ENCODE assay signal across 12 cellular contexts in the genomic region with DNA sequence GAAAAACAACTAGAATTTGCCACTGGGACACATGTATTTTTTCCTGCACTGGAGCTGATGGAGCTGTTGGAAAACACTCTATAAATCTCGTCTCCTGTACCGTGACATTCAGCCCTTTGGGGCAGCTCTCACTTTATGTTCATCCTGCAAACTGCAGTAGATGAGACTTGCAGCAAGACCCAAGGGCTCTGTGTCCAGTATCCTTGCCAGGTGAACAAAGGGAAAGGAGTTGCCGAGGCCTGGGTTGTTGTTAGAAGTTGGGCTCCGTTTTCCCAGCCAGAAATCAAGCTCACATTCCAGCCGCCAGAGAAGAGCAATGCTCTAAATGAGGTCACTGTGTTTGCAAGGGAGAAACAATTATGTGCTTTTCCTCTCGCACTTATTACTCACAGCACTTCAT.
DNase-seq lines count a peak whose midpoint lies in the region; ATAC-seq, FAIRE-seq and TF ChIP-seq lines count a peak whose summit lies in the region.
"Had no signal": no experiment of that assay in that cellular context is flagged by ENCODE, and none has a peak within 500 bp of the region (broad histone marks: within the 10 kb centered on the region; RNA-seq: fewer than 3 reads in every experiment).

No MANE protein-coding gene starts in this region.

- H3K27ac Mint-ChIP-seq in activated T-cell treated with anti-CD3 and anti-CD28 coated beads, Interleukin-2, amount 50 U/mL, for 72 hours = no peak overlapping the region
- no peak overlapping the region for H3K27ac Mint-ChIP-seq in WTC11

- POLR2A ChIA-PET in WTC11 (lab: Charles Lee) = no interaction called here

- H3K4me3 ChIP-seq in WI38 (ENCODE audit: low read depth, low read length) = peak overlapping the region; percentile 13; the same call in 1 of the 2 replicates
- H3K4me3 ChIP-seq: K562, skin epidermis had no signal

- CTCF ChIA-PET in WTC11 (lab: Charles Lee) = interaction anchor here (1.0 kb wide), 1 partner anchor 85 kb away, joined by 4 read pairs; no protein-coding TSS in a partner anchor

- peak; percentile 72 for ATAC-seq in omental fat pad (ENCODE audit: low FRiP score)
- no peak for ATAC-seq in activated T-cell treated with anti-CD3 and anti-CD28 coated beads, Interleukin-2, amount 50 U/mL, for 72 hours (replicated peaks in 1 of 2)
- ATAC-seq in WTC11 = no peak
- ATAC-seq: K562; stimulated activated naive CD8-positive, alpha-beta T cell treated with anti-CD3 and anti-CD28 coated beads, Interleukin-15, amount 100 ng/mL, for 72 hours had no signal

- FAIRE-seq in urothelium cell line (lab: Jason Lieb, UNC) = no peak
- FAIRE-seq: K562 had no signal

- no peaks in the 10 kb centered on the region for H3K4me1 Mint-ChIP-seq in activated T-cell treated with anti-CD3 and anti-CD28 coated beads, Interleukin-2, amount 50 U/mL, for 72 hours (ENCODE audit: low read depth)
- peaks cover 4% of the 10 kb centered on the region; the same call in 1 of the 2 replicates for H3K4me1 Mint-ChIP-seq in WTC11
- H3K4me1 Mint-ChIP-seq: stimulated activated naive CD8-positive, alpha-beta T cell treated with anti-CD3 and anti-CD28 coated beads, Interleukin-15, amount 100 ng/mL, for 72 hours had no signal

- H3K36me3 Mint-ChIP-seq in activated T-cell treated with anti-CD3 and anti-CD28 coated beads, Interleukin-2, amount 50 U/mL, for 72 hours (ENCODE audit: insufficient read depth in 2 of 2) = no peaks in the 10 kb centered on the region
- H3K36me3 Mint-ChIP-seq in WTC11 = no peaks in the 10 kb centered on the region

- H3K4me3 Mint-ChIP-seq in activated T-cell treated with anti-CD3 and anti-CD28 coated beads, Interleukin-2, amount 50 U/mL, for 72 hours = no peak overlapping the region
- H3K4me3 Mint-ChIP-seq in WTC11 = no peak overlapping the region
- H3K4me3 Mint-ChIP-seq: stimulated activated naive CD8-positive, alpha-beta T cell treated with anti-CD3 and anti-CD28 coated beads, Interleukin-15, amount 100 ng/mL, for 72 hours had no signal

- TF ChIP-seq CTCF in WI38 (IDR thresholded peaks at IDR 0.05; ENCODE audit: low read depth, low read length) = peak; percentile 64
- no peak for TF ChIP-seq CTCF in omental fat pad (IDR thresholded peaks at IDR 0.05)
- TF ChIP-seq CTCF in WTC11 (IDR thresholded peaks at IDR 0.05) = no peak

- H3K27me3 Mint-ChIP-seq in activated T-cell treated with anti-CD3 and anti-CD28 coated beads, Interleukin-2, amount 50 U/mL, for 72 hours (ENCODE audit: low read depth) = no peaks in the 10 kb centered on the region
- H3K27me3 Mint-ChIP-seq in WTC11 (ENCODE audit: low read depth) = no peaks in the 10 kb centered on the region
- H3K27me3 Mint-ChIP-seq: stimulated activated naive CD8-positive, alpha-beta T cell treated with anti-CD3 and anti-CD28 coated beads, Interleukin-15, amount 100 ng/mL, for 72 hours had no signal

- DNase-seq in Daoy (ENCODE audit: low read depth) (peak; percentile 44), glomerular visceral epithelial cell (ENCODE audit: extremely low spot score) (peak; percentile 8), omental fat pad (ENCODE audit: low spot score) (no peak), WTC11 (ENCODE audit: low spot score) (no peak), urothelium cell line (ENCODE audit: low spot score) (no peak)
- no peak for DNase-seq in activated T-cell treated with anti-CD3 and anti-CD28 coated beads, Interleukin-2, amount 50 U/mL, for 72 hours
- DNase-seq in activated CD4-positive, CD25-positive, alpha-beta regulatory T cell treated with anti-CD3 and anti-CD28 coated beads, Interleukin-2, amount 50 U/mL, for 72 hours = no peak
- DNase-seq: activated CD4-positive, alpha-beta T cell treated with anti-CD3 and anti-CD28 coated beads for 4 hours; stimulated activated naive CD8-positive, alpha-beta T cell treated with anti-CD3 and anti-CD28 coated beads, Interleukin-15, amount 100 ng/mL, for 72 hours had no signal

- H3K9me3 Mint-ChIP-seq in activated T-cell treated with anti-CD3 and anti-CD28 coated beads, Interleukin-2, amount 50 U/mL, for 72 hours = no peaks in the 10 kb centered on the region
- H3K9me3 Mint-ChIP-seq in WTC11 = no peaks in the 10 kb centered on the region
- H3K9me3 Mint-ChIP-seq: stimulated activated naive CD8-positive, alpha-beta T cell treated with anti-CD3 and anti-CD28 coated beads, Interleukin-15, amount 100 ng/mL, for 72 hours had no signal

TF ChIP-seq in WTC11, 78 proteins besides CTCF, POLR2A, EP300 and RAD21:
- TF ChIP-seq ZNF121 (CRISPR knock-in tag; IDR thresholded peaks at IDR 0.05) (no peak), IRF1 (CRISPR knock-in tag; IDR thresholded peaks at IDR 0.05) (no peak), ZMAT4 (CRISPR knock-in tag; IDR thresholded peaks at IDR 0.05) (no peak), ZBTB43 (CRISPR knock-in tag; IDR thresholded peaks at IDR 0.05) (no peak), ZNF425 (CRISPR knock-in tag; conservative IDR thresholded peaks at IDR 0.05) (no peak), RELA (CRISPR knock-in tag; IDR thresholded peaks at IDR 0.05; ENCODE audit: borderline replicate concordance) (no peak), GRHL2 (CRISPR knock-in tag; IDR thresholded peaks at IDR 0.05; ENCODE audit: insufficient replicate concordance, severe bottlenecking) (no peak), NFATC4 (CRISPR knock-in tag; IDR thresholded peaks at IDR 0.05) (no peak), ELF4 (CRISPR knock-in tag; IDR thresholded peaks at IDR 0.05; ENCODE audit: low read depth) (no peak), GTF2I (CRISPR knock-in tag; conservative IDR thresholded peaks at IDR 0.05) (no peak), NR1H2 (CRISPR knock-in tag; IDR thresholded peaks at IDR 0.05) (no peak), ZBTB21 (CRISPR knock-in tag; IDR thresholded peaks at IDR 0.05; ENCODE audit: borderline replicate concordance) (no peak), TEAD1 (CRISPR knock-in tag; IDR thresholded peaks at IDR 0.05) (no peak)
- TF ChIP-seq, protein P1, sequence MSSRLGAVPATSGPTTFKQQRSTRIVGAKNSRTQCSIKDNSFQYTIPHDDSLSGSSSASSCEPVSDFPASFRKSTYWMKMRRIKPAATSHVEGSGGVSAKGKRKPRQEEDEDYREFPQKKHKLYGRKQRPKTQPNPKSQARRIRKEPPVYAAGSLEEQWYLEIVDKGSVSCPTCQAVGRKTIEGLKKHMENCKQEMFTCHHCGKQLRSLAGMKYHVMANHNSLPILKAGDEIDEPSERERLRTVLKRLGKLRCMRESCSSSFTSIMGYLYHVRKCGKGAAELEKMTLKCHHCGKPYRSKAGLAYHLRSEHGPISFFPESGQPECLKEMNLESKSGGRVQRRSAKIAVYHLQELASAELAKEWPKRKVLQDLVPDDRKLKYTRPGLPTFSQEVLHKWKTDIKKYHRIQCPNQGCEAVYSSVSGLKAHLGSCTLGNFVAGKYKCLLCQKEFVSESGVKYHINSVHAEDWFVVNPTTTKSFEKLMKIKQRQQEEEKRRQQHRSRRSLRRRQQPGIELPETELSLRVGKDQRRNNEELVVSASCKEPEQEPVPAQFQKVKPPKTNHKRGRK (CRISPR knock-in tag; IDR thresholded peaks at IDR 0.05; ENCODE audit: borderline replicate concordance) = no peak

Comparison
In these comparisons a context has a peak if more than half of its experiments do, and no peak if none do; other contexts are left out.
1. DNase-seq: peak in Daoy (single experiment) and glomerular visceral epithelial cell (single experiment); none in omental fat pad (single experiment), activated T-cell treated with anti-CD3 and anti-CD28 coated beads, Interleukin-2, amount 50 U/mL, for 72 hours (0 of 2), WTC11 (single experiment), urothelium cell line (single experiment) and activated CD4-positive, CD25-positive, alpha-beta regulatory T cell treated with anti-CD3 and anti-CD28 coated beads, Interleukin-2, amount 50 U/mL, for 72 hours (single experiment).